Comparison of ENCODE assay signal across 12 cellular contexts in the genomic region with DNA sequence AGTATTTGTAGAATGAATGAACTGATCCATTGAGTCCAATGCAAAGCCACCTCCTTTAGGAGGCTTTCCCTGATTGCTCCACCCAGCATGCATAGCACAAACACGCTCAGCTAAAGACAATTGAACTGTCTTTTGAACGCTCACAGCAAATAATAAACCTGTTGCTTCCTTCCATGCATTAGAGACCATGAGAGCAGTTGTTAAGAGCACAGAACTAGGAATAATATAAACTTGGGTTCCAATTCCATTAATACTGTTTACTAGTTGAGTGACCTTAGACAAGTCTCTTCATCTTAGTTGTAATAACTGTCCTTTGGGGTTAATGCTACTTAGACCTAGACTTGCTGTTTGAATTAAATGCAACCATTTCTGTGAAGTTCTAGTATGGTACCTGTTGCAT. TPM values are rescaled to one million over a fixed set of nuclear protein-coding genes. Genes with fewer than 3 reads are reported as not detected.
A peak's percentile ranks its signal among the peaks of the same experiment; 100 is the strongest.
DNase-seq lines count a peak whose midpoint lies in the region; ATAC-seq, FAIRE-seq and TF ChIP-seq lines count a peak whose summit lies in the region.
"Had no signal": no experiment of that assay in that cellular context is flagged by ENCODE, and none has a peak within 500 bp of the region (broad histone marks: within the 10 kb centered on the region; RNA-seq: fewer than 3 reads in every experiment).

No MANE protein-coding gene starts in this region.

- H3K27me3 Mint-ChIP-seq in CD4-positive, CD25-positive, alpha-beta regulatory T cell, result peaks cover 13% of the 10 kb centered on the region

- intact Hi-C loops in IMR-90 (cut with micrococcal nuclease) (loop anchor here (10.0 kb wide), 1 partner anchor 218 kb away; the partner anchor contains the start of genes ISG20L2 and METTL25B), K562 (cut with micrococcal nuclease) (loop anchor here (5.0 kb wide), 1 partner anchor 394 kb away; the partner anchor contains the start of gene LMNA)

- H3K4me2 ChIP-seq in IMR-90 (ENCODE audit: low read depth, low read length), result no peak overlapping the region
- no peak overlapping the region for H3K4me2 ChIP-seq in K562 (ENCODE audit: insufficient read depth, low read length)

- H3K23ac ChIP-seq in IMR-90 (ENCODE audit: low read depth, low read length), result 0 out of 2 replicates have a peak overlapping the region, but pooled peaks have one; percentile 1

- peaks cover 9 to 42% of the 10 kb centered on the region in 2 experiments; a peak in 3 of 4 replicates for H3K79me1 ChIP-seq in IMR-90 (ENCODE audit: low read depth in 1 of 2, low read length in 2 of 2)

- TF ChIP-seq POLR2A in IMR-90 (IDR thresholded peaks at IDR 0.05; ENCODE audit: low read depth, low read length), result no peak
- TF ChIP-seq POLR2A in K562 (conservative IDR thresholded peaks at IDR 0.05), result no peak

- no peaks in the 10 kb centered on the region for H3K9me3 ChIP-seq in CD4-positive, CD25-positive, alpha-beta regulatory T cell (ENCODE audit: control insufficient read depth in 2 of 2, low read length in 2 of 2)
- no peaks in the 10 kb centered on the region for H3K9me3 ChIP-seq in IMR-90 (ENCODE audit: control insufficient read depth, insufficient read depth, low read length)
- no peaks in the 10 kb centered on the region for H3K9me3 ChIP-seq in K562 (replicated peaks; ENCODE audit: control insufficient read depth, insufficient read depth, low read depth, low read length)

- peaks cover 18 to 82% (median 54%) of the 10 kb centered on the region in 4 donors for H3K4me1 Mint-ChIP-seq in CD4-positive, CD25-positive, alpha-beta regulatory T cell

- no peak for ATAC-seq in CD4-positive, CD25-positive, alpha-beta regulatory T cell (ENCODE audit: low read depth in 2 of 2)
- ATAC-seq in IMR-90 (ENCODE audit: low read depth) (no peak), K562 (no peak), GM19395 (IDR thresholded peaks at IDR 0.05; ENCODE audit: unreplicated experiment) (no peak)
- ATAC-seq: WTC11 had no signal

- H3K9me3 Mint-ChIP-seq in CD4-positive, CD25-positive, alpha-beta regulatory T cell, result no peaks in the 10 kb centered on the region
- H3K9me3 Mint-ChIP-seq: WTC11 had no signal

- no peak overlapping the region for H3K14ac ChIP-seq in IMR-90 (replicated peaks; ENCODE audit: low read depth, low read length)

- no peak overlapping the region for H2AK9ac ChIP-seq in IMR-90 (replicated peaks; ENCODE audit: low read depth, low read length, poor library complexity)

- H2BK5ac ChIP-seq in IMR-90 (ENCODE audit: low read depth, low read length, poor library complexity, severe bottlenecking), result no peak overlapping the region

- no peaks in the 10 kb centered on the region for H4K20me1 ChIP-seq in IMR-90 (ENCODE audit: insufficient read depth, low read length)
- H4K20me1 ChIP-seq in K562 (replicated peaks; ENCODE audit: control insufficient read depth, insufficient read depth, low read length), result no peaks in the 10 kb centered on the region

- no peak overlapping the region for H3K56ac ChIP-seq in IMR-90 (ENCODE audit: extremely low read depth, insufficient read depth, low read length)

- CTCF ChIA-PET in IMR-90 (lab: Yijun Ruan, JAX) (no interaction called here), K562 (lab: Yijun Ruan, JAX; ENCODE audit: low intra/inter-chr PET ratio) (no interaction called here)

- H3K9me1 ChIP-seq in IMR-90 (ENCODE audit: insufficient read depth, low read length) (peaks cover 48% of the 10 kb centered on the region), K562 (ENCODE audit: control insufficient read depth, insufficient read depth, low read length) (peaks cover 3% of the 10 kb centered on the region)

- peak overlapping the region; percentile 31; the same call in 1 of the 3 replicates for H2BK15ac ChIP-seq in IMR-90 (ENCODE audit: low read depth, low read length)

- no peak overlapping the region for H4K5ac ChIP-seq in IMR-90 (ENCODE audit: low read depth, low read length)

- POLR2A ChIA-PET in IMR-90 (lab: Charles Lee; ENCODE audit: unreplicated experiment) (no interaction called here), K562 (lab: Yijun Ruan, JAX) (no interaction called here)

- no peaks in the 10 kb centered on the region for H3K27me3 ChIP-seq in CD4-positive, CD25-positive, alpha-beta regulatory T cell (ENCODE audit: control insufficient read depth, insufficient read depth, low read length)
- H3K27me3 ChIP-seq in IMR-90 (ENCODE audit: control insufficient read depth, insufficient read depth, low read length) (no peaks in the 10 kb centered on the region), K562 (ENCODE audit: control insufficient read depth in 2 of 2, insufficient read depth in 2 of 2, low read length in 2 of 2) (no peaks in the 10 kb centered on the region; a peak in 1 of 5 replicates), rectal smooth muscle tissue (ENCODE audit: control insufficient read depth, insufficient read depth, low read length) (no peaks in the 10 kb centered on the region)

- no peak for FAIRE-seq in K562 (lab: Jason Lieb, UNC)

- in situ Hi-C loops in IMR-90 (cut with MboI; ENCODE audit: low sequenced_read_pairs) (no loop called here), K562 (cut with MboI) (no loop called here)

- peaks cover 4% of the 10 kb centered on the region for H3K36me3 Mint-ChIP-seq in CD4-positive, CD25-positive, alpha-beta regulatory T cell
- H3K36me3 Mint-ChIP-seq: WTC11 had no signal

- no CpG with 5 or more reads among the region's 2 CpGs for WGBS in IMR-90 (ENCODE audit: extremely low coverage in 2 of 2, insufficient read length in 1 of 2), 2 experiments
- WGBS in K562 (ENCODE audit: insufficient coverage, low coverage, missing lambda C conversion rate), result 93% methylated on average over 2 of the region's 2 CpGs

- H3K27ac Mint-ChIP-seq in CD4-positive, CD25-positive, alpha-beta regulatory T cell, result peak overlapping the region; percentile 12 to 100 (median 100)

- no peak for TF ChIP-seq RAD21 in IMR-90 (IDR thresholded peaks at IDR 0.05; ENCODE audit: low read length)
- no peak for TF ChIP-seq RAD21 in K562 (CRISPR knock-in tag; conservative IDR thresholded peaks at IDR 0.05 in 1 of 2, IDR thresholded peaks at IDR 0.05 in 1 of 2)

- H3K4me3 ChIP-seq in CD4-positive, CD25-positive, alpha-beta regulatory T cell (ENCODE audit: low read depth, low read length), result peak overlapping the region; percentile 45
- H3K4me3 ChIP-seq in IMR-90 (ENCODE audit: insufficient read depth, low read depth, low read length), result no peak overlapping the region
- no peak overlapping the region for H3K4me3 ChIP-seq in K562
- H3K4me3 ChIP-seq in rectal smooth muscle tissue (ENCODE audit: low read length), result no peak overlapping the region
- H3K4me3 ChIP-seq: SK-N-MC had no signal

- BruUV-seq in IMR-90 (replicated peaks; lab: Mats Ljungman, UMichigan) (no TSS peak), K562 (replicated peaks; lab: Mats Ljungman, UMichigan) (no TSS peak)

- no peak overlapping the region for H3K18ac ChIP-seq in IMR-90 (ENCODE audit: low read depth, low read length)

- H2AK5ac ChIP-seq in IMR-90 (ENCODE audit: low read depth, low read length), result peak overlapping the region; percentile 45; the same call in 1 of the 2 replicates

- H4K8ac ChIP-seq in IMR-90 (ENCODE audit: low read depth in 2 of 2, low read length in 2 of 2), result no peak overlapping the region

- peak overlapping the region in 2 of 4 donors; percentile 86 to 87 for H3K4me3 Mint-ChIP-seq in CD4-positive, CD25-positive, alpha-beta regulatory T cell

- H3K4me1 ChIP-seq in CD4-positive, CD25-positive, alpha-beta regulatory T cell (ENCODE audit: control insufficient read depth, insufficient read depth, low read length, poor library complexity, severe bottlenecking), result peaks cover 63% of the 10 kb centered on the region
- peaks cover 53% of the 10 kb centered on the region for H3K4me1 ChIP-seq in IMR-90 (ENCODE audit: control insufficient read depth, insufficient read depth, low read length)
- H3K4me1 ChIP-seq in K562 (replicated peaks in 1 of 2; ENCODE audit: control insufficient read depth in 2 of 2, insufficient read depth in 2 of 2, low read length in 2 of 2), result peaks cover 41 to 52% of the 10 kb centered on the region in 2 experiments
- H3K4me1 ChIP-seq in rectal smooth muscle tissue (ENCODE audit: control insufficient read depth, insufficient read depth, low read length), result peaks cover 67% of the 10 kb centered on the region

- H3K36me3 ChIP-seq in CD4-positive, CD25-positive, alpha-beta regulatory T cell (ENCODE audit: control insufficient read depth, insufficient read depth, low read length), result no peaks in the 10 kb centered on the region
- H3K36me3 ChIP-seq in IMR-90 (ENCODE audit: control insufficient read depth, insufficient read depth, low read length) (no peaks in the 10 kb centered on the region), K562 (ENCODE audit: control insufficient read depth, insufficient read depth, low read length) (no peaks in the 10 kb centered on the region), rectal smooth muscle tissue (ENCODE audit: control insufficient read depth, insufficient read depth, low read length) (no peaks in the 10 kb centered on the region)

- H2BK20ac ChIP-seq in IMR-90 (ENCODE audit: low read depth, low read length), result peak overlapping the region; percentile 51; the same call in 1 of the 2 replicates

- H4K91ac ChIP-seq in IMR-90 (ENCODE audit: insufficient read depth, low read depth, low read length), result no peak overlapping the region

- no peak overlapping the region for H3K4ac ChIP-seq in IMR-90 (ENCODE audit: low read depth, low read length)

- dilution Hi-C loops in IMR-90 (cut with HindIII; ENCODE audit: low sequenced_read_pairs, unreplicated experiment), result no loop called here

- H2BK120ac ChIP-seq in IMR-90 (ENCODE audit: low read depth, low read length), result no peak overlapping the region

- no peak overlapping the region for H2AFZ ChIP-seq in IMR-90 (replicated peaks; ENCODE audit: low read length, poor library complexity)
- H2AFZ ChIP-seq in K562 (ENCODE audit: low read depth, low read length), result no peak overlapping the region

- TF ChIP-seq CTCF in IMR-90 (conservative IDR thresholded peaks at IDR 0.05; ENCODE audit: low read depth, low read length) (no peak), K562 (IDR thresholded peaks at IDR 0.05 in 2 of 3, conservative IDR thresholded peaks at IDR 0.05 in 1 of 3; ENCODE audit: insufficient read depth in 2 of 3, low read depth in 1 of 3, low read length in 3 of 3) (no peak)

- H3K79me2 ChIP-seq in K562 (ENCODE audit: control insufficient read depth, insufficient read depth, low read length), result no peaks in the 10 kb centered on the region

- H3K27ac ChIP-seq in CD4-positive, CD25-positive, alpha-beta regulatory T cell (ENCODE audit: insufficient read depth, low read length, poor library complexity, severe bottlenecking), result peak overlapping the region; percentile 99
- H3K27ac ChIP-seq in IMR-90 (ENCODE audit: insufficient read depth, low read length) (no peak overlapping the region), K562 (ENCODE audit: extremely low read depth, low read depth, low read length) (no peak overlapping the region), rectal smooth muscle tissue (ENCODE audit: low read depth, low read length) (peak overlapping the region; percentile 49)

- DNase-seq in CD4-positive, CD25-positive, alpha-beta regulatory T cell, result no peak
- DNase-seq in IMR-90 (no peak), K562 (ENCODE audit: extremely low read depth in 1 of 4, low spot score in 3 of 4) (no peak), DMS153 treated with DMSO at 0.1 percent for 48 hours (lab: John Stamatoyannopoulos, UW; ENCODE audit: unreplicated experiment) (no peak), 8988T (no peak)
- DNase-seq: activated effector memory CD4-positive, alpha-beta T cell treated with anti-CD3 and anti-CD28 coated beads, Interleukin-2, amount 50 U/mL, for 16 hours; mesendoderm; NCI-H2081 treated with DMSO at 0.1 percent for 48 hours had no signal

- no peak for TF ChIP-seq EP300 in K562 (IDR thresholded peaks at IDR 0.05; ENCODE audit: low read length)

- H3K9ac ChIP-seq in IMR-90 (ENCODE audit: low read depth, low read length) (no peak overlapping the region), K562 (ENCODE audit: insufficient read depth in 1 of 2, low read depth in 2 of 2, low read length in 2 of 2) (no peak overlapping the region), rectal smooth muscle tissue (ENCODE audit: low read length) (no peak overlapping the region)

RNA-seq across cellular contexts. Expression of gene MEF2D, which starts 5.9 kb away (rescaled TPM):
- 186 TPM for total RNA-seq in CD4-positive, CD25-positive, alpha-beta regulatory T cell
- polyA plus RNA-seq in CD4-positive, CD25-positive, alpha-beta regulatory T cell, result 10 to 100 TPM in 1 of 4 donors, 1 to 10 TPM in 3; 4.6 to 11.5 (median 6.4) TPM
- total RNA-seq in IMR-90 (2012; rRNA removed) (2.9 and 3.6 TPM in 2 replicates), K562 (2014; rRNA removed) (5.4 and 6.5 TPM in 2 replicates), K562 (2014; rRNA removed; fragmentation: Illumina TruSeq; extraction: Trizol) (1.3 and 1.7 TPM in 2 replicates), K562 (2015; rRNA removed; fragmentation: Illumina TruSeq; extraction: Trizol) (2.6 and 2.7 TPM in 2 replicates), K562 (2021) (13.8 and 19.5 TPM in 2 replicates)
- polyA plus RNA-seq in IMR-90 (2012; rRNA removed) (20.0 and 25.0 TPM in 2 replicates), K562 (2011; rRNA removed) (2.2 and 4.6 TPM in 2 replicates), K562 (2014; fragmentation: Illumina TruSeq; extraction: Trizol) (5.0 and 8.2 TPM in 2 replicates), K562 (2014; fragmentation: Nextera tagmentation; extraction: Ambion mirVana) (under 1 TPM; 0.10 TPM), K562 (2014; rRNA removed) (6.0 and 8.2 TPM in 2 replicates)
- polyA plus RNA-seq in IMR-90 (2012; cell fraction: cytosol; rRNA removed), result 10.9 and 27.6 TPM in 2 replicates
- polyA plus RNA-seq in IMR-90 (2012; cell fraction: nucleus; rRNA removed; ENCODE audit: low replicate concordance), result 80.1 and 88.5 TPM in 2 replicates
- total RNA-seq in K562 (2011; cell fraction: chromatin; rRNA removed; ENCODE audit: low replicate concordance), result 11.7 and 23.2 TPM in 2 replicates
- total RNA-seq in K562 (2011; cell fraction: nucleolus; rRNA removed), result 10.0 and 13.7 TPM in 2 replicates
- 14.1 and 18.8 TPM in 2 replicates for total RNA-seq in K562 (2011; cell fraction: nucleoplasm; rRNA removed)
- polyA plus RNA-seq in K562 (2011; cell fraction: cytosol; rRNA removed), result 3.8 and 6.0 TPM in 2 replicates
- polyA plus RNA-seq in K562 (2011; cell fraction: nucleus; rRNA removed), result 8.5 and 14.0 TPM in 2 replicates
- 8.7 and 11.3 TPM in 2 replicates for polyA plus RNA-seq in K562 (2012)
- polyA minus RNA-seq in K562 (2011; rRNA and poly(A)+ RNA removed), result 2.8 and 3.4 TPM in 2 replicates
- polyA minus RNA-seq in K562 (2011; cell fraction: cytosol; rRNA and poly(A)+ RNA removed), result 3.1 and 5.6 TPM in 2 replicates
- polyA minus RNA-seq in K562 (2011; cell fraction: nucleus; rRNA and poly(A)+ RNA removed), result 4.6 and 7.7 TPM in 2 replicates

Comparison
In these comparisons a context has a peak if more than half of its experiments do, and no peak if none do; other contexts are left out.
1. H3K27ac ChIP-seq: peak in CD4-positive, CD25-positive, alpha-beta regulatory T cell (single experiment) and rectal smooth muscle tissue (single experiment); none in IMR-90 (single experiment) and K562 (single experiment).